In the genomic region with DNA sequence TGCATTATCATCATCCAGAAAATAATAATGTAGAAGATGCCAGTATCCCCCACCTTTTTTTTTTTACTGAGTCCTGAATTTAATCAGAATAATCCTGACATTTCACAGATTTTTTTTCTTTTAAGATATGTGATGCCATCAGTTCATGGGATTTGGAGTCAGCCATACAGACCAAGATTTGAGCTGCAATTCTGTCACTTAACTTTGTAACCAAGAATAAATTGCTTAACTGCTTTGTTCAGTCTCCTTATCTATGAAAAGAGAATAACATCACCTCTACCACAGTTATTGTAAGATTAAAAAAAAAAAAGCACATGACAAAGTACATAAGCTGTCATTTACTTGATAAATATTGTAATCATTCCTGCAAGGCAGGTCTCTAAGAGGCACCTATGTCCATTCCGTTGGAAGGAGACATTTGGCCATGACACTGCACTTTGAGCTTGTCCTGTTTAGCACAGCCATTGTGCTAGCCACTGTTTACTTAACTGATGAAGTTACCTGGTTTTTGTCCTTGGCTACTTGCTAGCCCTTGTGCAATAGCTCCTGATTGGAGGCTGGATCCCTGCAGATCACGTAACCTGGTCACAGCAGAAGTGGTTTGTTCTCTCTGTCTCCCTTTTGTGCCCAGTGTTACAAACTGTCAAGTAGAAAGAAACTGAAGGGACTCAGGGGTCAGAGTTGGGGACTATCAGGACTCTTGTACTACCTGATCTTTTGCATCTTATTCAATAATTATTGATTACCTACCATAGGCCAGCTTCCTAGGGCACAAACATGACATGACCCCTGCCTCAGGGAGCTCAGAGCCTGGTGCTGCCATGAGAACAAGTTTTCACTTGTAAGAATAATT, we compare ENCODE assay signal across 1 cellular context.
TF ChIP-seq lines count a peak whose summit lies in the region.

No MANE protein-coding gene starts in this region.

TF ChIP-seq in HepG2, 621 proteins besides CTCF, POLR2A, EP300 and RAD21 (continued from another document and continues in another):
- TF ChIP-seq, protein P1, sequence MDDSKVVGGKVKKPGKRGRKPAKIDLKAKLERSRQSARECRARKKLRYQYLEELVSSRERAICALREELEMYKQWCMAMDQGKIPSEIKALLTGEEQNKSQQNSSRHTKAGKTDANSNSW (CRISPR knock-in tag; IDR thresholded peaks at IDR 0.05; ENCODE audit: borderline replicate concordance) = no peak
- TF ChIP-seq ZNF296 (CRISPR knock-in tag; conservative IDR thresholded peaks at IDR 0.05) (no peak; the same call in 1 of the 2 replicates), RERE (CRISPR knock-in tag; IDR thresholded peaks at IDR 0.05; ENCODE audit: low read depth) (peak; percentile 98), NFE2 (CRISPR knock-in tag; IDR thresholded peaks at IDR 0.05) (peak; percentile 95), WIZ (CRISPR knock-in tag; IDR thresholded peaks at IDR 0.05) (no peak), BORCS8-MEF2B (CRISPR knock-in tag; IDR thresholded peaks at IDR 0.05) (peak; percentile 66; the same call in 1 of the 2 replicates), FOXJ3 (CRISPR knock-in tag; IDR thresholded peaks at IDR 0.05; ENCODE audit: borderline replicate concordance) (peak; percentile 99), ZC3H13 (CRISPR knock-in tag; IDR thresholded peaks at IDR 0.05) (no peak), PCBP1 (IDR thresholded peaks at IDR 0.05; ENCODE audit: borderline replicate concordance, low read depth, low read length) (no peak), ZBTB20 (CRISPR knock-in tag; IDR thresholded peaks at IDR 0.05; ENCODE audit: borderline replicate concordance, low read depth) (peak; percentile 95), POGZ (CRISPR knock-in tag; IDR thresholded peaks at IDR 0.05) (peak; percentile 98), PHF21A (CRISPR knock-in tag; IDR thresholded peaks at IDR 0.05) (peak; percentile 98), ZNF263 (CRISPR knock-in tag; IDR thresholded peaks at IDR 0.05) (no peak), DNMT1 (CRISPR knock-in tag; IDR thresholded peaks at IDR 0.05) (no peak), GMEB1 (CRISPR knock-in tag; IDR thresholded peaks at IDR 0.05; ENCODE audit: borderline replicate concordance) (peak; percentile 48; the same call in 1 of the 2 replicates)
- TF ChIP-seq, protein P2, sequence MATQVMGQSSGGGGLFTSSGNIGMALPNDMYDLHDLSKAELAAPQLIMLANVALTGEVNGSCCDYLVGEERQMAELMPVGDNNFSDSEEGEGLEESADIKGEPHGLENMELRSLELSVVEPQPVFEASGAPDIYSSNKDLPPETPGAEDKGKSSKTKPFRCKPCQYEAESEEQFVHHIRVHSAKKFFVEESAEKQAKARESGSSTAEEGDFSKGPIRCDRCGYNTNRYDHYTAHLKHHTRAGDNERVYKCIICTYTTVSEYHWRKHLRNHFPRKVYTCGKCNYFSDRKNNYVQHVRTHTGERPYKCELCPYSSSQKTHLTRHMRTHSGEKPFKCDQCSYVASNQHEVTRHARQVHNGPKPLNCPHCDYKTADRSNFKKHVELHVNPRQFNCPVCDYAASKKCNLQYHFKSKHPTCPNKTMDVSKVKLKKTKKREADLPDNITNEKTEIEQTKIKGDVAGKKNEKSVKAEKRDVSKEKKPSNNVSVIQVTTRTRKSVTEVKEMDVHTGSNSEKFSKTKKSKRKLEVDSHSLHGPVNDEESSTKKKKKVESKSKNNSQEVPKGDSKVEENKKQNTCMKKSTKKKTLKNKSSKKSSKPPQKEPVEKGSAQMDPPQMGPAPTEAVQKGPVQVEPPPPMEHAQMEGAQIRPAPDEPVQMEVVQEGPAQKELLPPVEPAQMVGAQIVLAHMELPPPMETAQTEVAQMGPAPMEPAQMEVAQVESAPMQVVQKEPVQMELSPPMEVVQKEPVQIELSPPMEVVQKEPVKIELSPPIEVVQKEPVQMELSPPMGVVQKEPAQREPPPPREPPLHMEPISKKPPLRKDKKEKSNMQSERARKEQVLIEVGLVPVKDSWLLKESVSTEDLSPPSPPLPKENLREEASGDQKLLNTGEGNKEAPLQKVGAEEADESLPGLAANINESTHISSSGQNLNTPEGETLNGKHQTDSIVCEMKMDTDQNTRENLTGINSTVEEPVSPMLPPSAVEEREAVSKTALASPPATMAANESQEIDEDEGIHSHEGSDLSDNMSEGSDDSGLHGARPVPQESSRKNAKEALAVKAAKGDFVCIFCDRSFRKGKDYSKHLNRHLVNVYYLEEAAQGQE (IDR thresholded peaks at IDR 0.05; ENCODE audit: borderline replicate concordance in 1 of 2, low read depth in 1 of 2, low read length in 2 of 2) = peak in 1 of 2 experiments; percentile 80; a peak in 2 of 4 replicates
- TF ChIP-seq, protein P3, sequence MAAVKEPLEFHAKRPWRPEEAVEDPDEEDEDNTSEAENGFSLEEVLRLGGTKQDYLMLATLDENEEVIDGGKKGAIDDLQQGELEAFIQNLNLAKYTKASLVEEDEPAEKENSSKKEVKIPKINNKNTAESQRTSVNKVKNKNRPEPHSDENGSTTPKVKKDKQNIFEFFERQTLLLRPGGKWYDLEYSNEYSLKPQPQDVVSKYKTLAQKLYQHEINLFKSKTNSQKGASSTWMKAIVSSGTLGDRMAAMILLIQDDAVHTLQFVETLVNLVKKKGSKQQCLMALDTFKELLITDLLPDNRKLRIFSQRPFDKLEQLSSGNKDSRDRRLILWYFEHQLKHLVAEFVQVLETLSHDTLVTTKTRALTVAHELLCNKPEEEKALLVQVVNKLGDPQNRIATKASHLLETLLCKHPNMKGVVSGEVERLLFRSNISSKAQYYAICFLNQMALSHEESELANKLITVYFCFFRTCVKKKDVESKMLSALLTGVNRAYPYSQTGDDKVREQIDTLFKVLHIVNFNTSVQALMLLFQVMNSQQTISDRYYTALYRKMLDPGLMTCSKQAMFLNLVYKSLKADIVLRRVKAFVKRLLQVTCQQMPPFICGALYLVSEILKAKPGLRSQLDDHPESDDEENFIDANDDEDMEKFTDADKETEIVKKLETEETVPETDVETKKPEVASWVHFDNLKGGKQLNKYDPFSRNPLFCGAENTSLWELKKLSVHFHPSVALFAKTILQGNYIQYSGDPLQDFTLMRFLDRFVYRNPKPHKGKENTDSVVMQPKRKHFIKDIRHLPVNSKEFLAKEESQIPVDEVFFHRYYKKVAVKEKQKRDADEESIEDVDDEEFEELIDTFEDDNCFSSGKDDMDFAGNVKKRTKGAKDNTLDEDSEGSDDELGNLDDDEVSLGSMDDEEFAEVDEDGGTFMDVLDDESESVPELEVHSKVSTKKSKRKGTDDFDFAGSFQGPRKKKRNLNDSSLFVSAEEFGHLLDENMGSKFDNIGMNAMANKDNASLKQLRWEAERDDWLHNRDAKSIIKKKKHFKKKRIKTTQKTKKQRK (IDR thresholded peaks at IDR 0.05; ENCODE audit: low read length) = no peak
- TF ChIP-seq, protein P4, sequence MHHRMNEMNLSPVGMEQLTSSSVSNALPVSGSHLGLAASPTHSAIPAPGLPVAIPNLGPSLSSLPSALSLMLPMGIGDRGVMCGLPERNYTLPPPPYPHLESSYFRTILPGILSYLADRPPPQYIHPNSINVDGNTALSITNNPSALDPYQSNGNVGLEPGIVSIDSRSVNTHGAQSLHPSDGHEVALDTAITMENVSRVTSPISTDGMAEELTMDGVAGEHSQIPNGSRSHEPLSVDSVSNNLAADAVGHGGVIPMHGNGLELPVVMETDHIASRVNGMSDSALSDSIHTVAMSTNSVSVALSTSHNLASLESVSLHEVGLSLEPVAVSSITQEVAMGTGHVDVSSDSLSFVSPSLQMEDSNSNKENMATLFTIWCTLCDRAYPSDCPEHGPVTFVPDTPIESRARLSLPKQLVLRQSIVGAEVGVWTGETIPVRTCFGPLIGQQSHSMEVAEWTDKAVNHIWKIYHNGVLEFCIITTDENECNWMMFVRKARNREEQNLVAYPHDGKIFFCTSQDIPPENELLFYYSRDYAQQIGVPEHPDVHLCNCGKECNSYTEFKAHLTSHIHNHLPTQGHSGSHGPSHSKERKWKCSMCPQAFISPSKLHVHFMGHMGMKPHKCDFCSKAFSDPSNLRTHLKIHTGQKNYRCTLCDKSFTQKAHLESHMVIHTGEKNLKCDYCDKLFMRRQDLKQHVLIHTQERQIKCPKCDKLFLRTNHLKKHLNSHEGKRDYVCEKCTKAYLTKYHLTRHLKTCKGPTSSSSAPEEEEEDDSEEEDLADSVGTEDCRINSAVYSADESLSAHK (CRISPR knock-in tag; IDR thresholded peaks at IDR 0.05; ENCODE audit: borderline replicate concordance) = no peak
- TF ChIP-seq, protein P5, sequence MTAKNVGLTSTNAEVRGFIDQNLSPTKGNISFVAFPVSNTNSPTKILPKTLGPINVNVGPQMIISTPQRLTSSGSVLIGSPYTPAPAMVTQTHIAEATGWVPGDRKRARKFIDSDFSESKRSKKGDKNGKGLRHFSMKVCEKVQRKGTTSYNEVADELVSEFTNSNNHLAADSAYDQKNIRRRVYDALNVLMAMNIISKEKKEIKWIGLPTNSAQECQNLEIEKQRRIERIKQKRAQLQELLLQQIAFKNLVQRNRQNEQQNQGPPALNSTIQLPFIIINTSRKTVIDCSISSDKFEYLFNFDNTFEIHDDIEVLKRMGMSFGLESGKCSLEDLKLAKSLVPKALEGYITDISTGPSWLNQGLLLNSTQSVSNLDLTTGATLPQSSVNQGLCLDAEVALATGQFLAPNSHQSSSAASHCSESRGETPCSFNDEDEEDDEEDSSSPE (CRISPR knock-in tag; IDR thresholded peaks at IDR 0.05) = peak; percentile 37; the same call in 1 of the 2 replicates
- TF ChIP-seq, protein P6, sequence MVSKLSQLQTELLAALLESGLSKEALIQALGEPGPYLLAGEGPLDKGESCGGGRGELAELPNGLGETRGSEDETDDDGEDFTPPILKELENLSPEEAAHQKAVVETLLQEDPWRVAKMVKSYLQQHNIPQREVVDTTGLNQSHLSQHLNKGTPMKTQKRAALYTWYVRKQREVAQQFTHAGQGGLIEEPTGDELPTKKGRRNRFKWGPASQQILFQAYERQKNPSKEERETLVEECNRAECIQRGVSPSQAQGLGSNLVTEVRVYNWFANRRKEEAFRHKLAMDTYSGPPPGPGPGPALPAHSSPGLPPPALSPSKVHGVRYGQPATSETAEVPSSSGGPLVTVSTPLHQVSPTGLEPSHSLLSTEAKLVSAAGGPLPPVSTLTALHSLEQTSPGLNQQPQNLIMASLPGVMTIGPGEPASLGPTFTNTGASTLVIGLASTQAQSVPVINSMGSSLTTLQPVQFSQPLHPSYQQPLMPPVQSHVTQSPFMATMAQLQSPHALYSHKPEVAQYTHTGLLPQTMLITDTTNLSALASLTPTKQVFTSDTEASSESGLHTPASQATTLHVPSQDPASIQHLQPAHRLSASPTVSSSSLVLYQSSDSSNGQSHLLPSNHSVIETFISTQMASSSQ (IDR thresholded peaks at IDR 0.05; ENCODE audit: low read depth) = peak; percentile 97
- TF ChIP-seq, protein P6 (CRISPR knock-in tag; IDR thresholded peaks at IDR 0.05; ENCODE audit: borderline replicate concordance) = peak; percentile 99
- TF ChIP-seq, protein P7, sequence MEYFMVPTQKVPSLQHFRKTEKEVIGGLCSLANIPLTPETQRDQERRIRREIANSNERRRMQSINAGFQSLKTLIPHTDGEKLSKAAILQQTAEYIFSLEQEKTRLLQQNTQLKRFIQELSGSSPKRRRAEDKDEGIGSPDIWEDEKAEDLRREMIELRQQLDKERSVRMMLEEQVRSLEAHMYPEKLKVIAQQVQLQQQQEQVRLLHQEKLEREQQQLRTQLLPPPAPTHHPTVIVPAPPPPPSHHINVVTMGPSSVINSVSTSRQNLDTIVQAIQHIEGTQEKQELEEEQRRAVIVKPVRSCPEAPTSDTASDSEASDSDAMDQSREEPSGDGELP (IDR thresholded peaks at IDR 0.05; ENCODE audit: borderline replicate concordance, low read depth) = peak; percentile 71; the same call in 1 of the 2 replicates
